Comparison of ENCODE assay signal across 19 cellular contexts in genomic region chr2:150587547-150588209, GRCh38.
A peak's percentile ranks its signal among the peaks of the same experiment; 100 is the strongest.
DNase-seq lines count a peak whose midpoint lies in the region; ATAC-seq, FAIRE-seq and TF ChIP-seq lines count a peak whose summit lies in the region.
"Had no signal": no experiment of that assay in that cellular context is flagged by ENCODE, and none has a peak within 500 bp of the region (broad histone marks: within the 10 kb centered on the region; RNA-seq: fewer than 3 reads in every experiment).

No MANE protein-coding gene starts in this region.

- no peak for TF ChIP-seq EP300 in A549 (IDR thresholded peaks at IDR 0.05)

- H4K91ac ChIP-seq in mesenchymal stem cell (ENCODE audit: low read length) = no peak overlapping the region

- H3K23ac ChIP-seq in mesenchymal stem cell (ENCODE audit: low read length in 2 of 2) = no peak overlapping the region

- peak overlapping the region; percentile 79 for H3K4me3 Mint-ChIP-seq in HFFc6
- H3K4me3 Mint-ChIP-seq: activated T-helper 17 cell treated with anti-CD3 and anti-CD28 coated beads, Interleukin-2, amount 50 U/mL, for 72 hours had no signal

- no peaks in the 10 kb centered on the region; the same call in 1 of the 2 replicates for H3K9me3 Mint-ChIP-seq in HFFc6
- H3K9me3 Mint-ChIP-seq: activated T-helper 17 cell treated with anti-CD3 and anti-CD28 coated beads, Interleukin-2, amount 50 U/mL, for 72 hours had no signal

- H3K18ac ChIP-seq in mesenchymal stem cell (ENCODE audit: low read depth in 1 of 2, low read length in 2 of 2) = peak overlapping the region; percentile 54 to 57

- H2BK12ac ChIP-seq in mesenchymal stem cell (ENCODE audit: low read length in 2 of 2) = peak overlapping the region; percentile 39 to 48

- no peak overlapping the region for H3K14ac ChIP-seq in mesenchymal stem cell (ENCODE audit: low read length in 2 of 2)

- no peak for DNase-seq in A549 (ENCODE audit: low read depth in 1 of 2, low spot score in 1 of 2)
- peak; percentile 49 for DNase-seq in HFFc6
- DNase-seq in cardiac fibroblast (ENCODE audit: low read depth in 2 of 2) = peak; percentile 57 to 70
- DNase-seq in mesenchymal stem cell = peak; percentile 33
- DNase-seq in GM10248 (ENCODE audit: extremely low spot score) = no peak
- no peak for DNase-seq in amniotic stem cell (lab: John Stamatoyannopoulos, UW)
- DNase-seq in mesenteric fat pad (ENCODE audit: low spot score) = no peak
- no peak for DNase-seq in NCI-H2107 (lab: John Stamatoyannopoulos, UW)
- DNase-seq: effector CD8-positive, alpha-beta T cell; glutamatergic neuron; GOT3; left cardiac atrium; NCI-H1092 treated with DMSO at 0.1 percent for 48 hours; NCI-H526 treated with DMSO at 0.1 percent for 48 hours; occipital lobe; RPMI8226 had no signal

- POLR2A ChIA-PET in A549 (lab: Yijun Ruan, JAX) = interaction anchor here (1.4 kb wide), 1 partner anchor 14 kb away, joined by 10 read pairs; no protein-coding TSS in a partner anchor
- POLR2A ChIA-PET in GM10248 (lab: Yijun Ruan, JAX) = no interaction called here

- H3K36me3 ChIP-seq in mesenchymal stem cell (ENCODE audit: control insufficient read depth in 1 of 2, insufficient read depth in 2 of 2, low read depth in 1 of 2, low read length in 2 of 2) = no peaks in the 10 kb centered on the region
- H3K36me3 ChIP-seq: thoracic aorta had no signal

- no peak for TF ChIP-seq RAD21 in A549 (conservative IDR thresholded peaks at IDR 0.05 in 1 of 2, IDR thresholded peaks at IDR 0.05 in 1 of 2)

- H2BK5ac ChIP-seq in mesenchymal stem cell (ENCODE audit: low read depth, low read length, poor library complexity, severe bottlenecking) = no peak overlapping the region

- peak overlapping the region; percentile 34 for H2BK120ac ChIP-seq in mesenchymal stem cell (ENCODE audit: low read depth, low read length)

- 71% methylated on average over 7 of the region's 7 CpGs for WGBS in A549 (ENCODE audit: missing lambda C conversion rate)
- 45% methylated on average over 5 of the region's 7 CpGs for WGBS in mesenchymal stem cell

- no peak overlapping the region for H3K4me3 ChIP-seq in A549
- no peak overlapping the region for H3K4me3 ChIP-seq in cardiac fibroblast (replicated peaks in 1 of 2; ENCODE audit: low read depth in 2 of 2, low read length in 2 of 2)
- H3K4me3 ChIP-seq in mesenchymal stem cell (ENCODE audit: insufficient read depth in 1 of 2, low read depth in 1 of 2, low read length in 2 of 2) = peak overlapping the region in 1 of 2 experiments; percentile 52
- H3K4me3 ChIP-seq: thoracic aorta had no signal

- H2BK15ac ChIP-seq in mesenchymal stem cell (ENCODE audit: low read depth, poor library complexity, severe bottlenecking) = peak overlapping the region; percentile 69

- no peak overlapping the region for H2AK5ac ChIP-seq in mesenchymal stem cell (ENCODE audit: low read length, severe bottlenecking)

- H3K4me2 ChIP-seq in A549 (peak overlapping the region; percentile 65), mesenchymal stem cell (ENCODE audit: low read length, poor library complexity, severe bottlenecking) (no peak overlapping the region)

- TF ChIP-seq POLR2A in A549 (IDR thresholded peaks at IDR 0.05; ENCODE audit: low read length) = no peak

- H3K27ac ChIP-seq in A549 = peak overlapping the region; percentile 75 to 83
- H3K27ac ChIP-seq in mesenchymal stem cell (ENCODE audit: low read length, poor library complexity, severe bottlenecking) = no peak overlapping the region
- H3K27ac ChIP-seq: thoracic aorta had no signal

- peak overlapping the region; percentile 96 for H3K27ac Mint-ChIP-seq in HFFc6
- H3K27ac Mint-ChIP-seq: activated T-helper 17 cell treated with anti-CD3 and anti-CD28 coated beads, Interleukin-2, amount 50 U/mL, for 72 hours had no signal

- peak in 1 of 2 experiments; percentile 21; a peak in 1 of 6 replicates for ATAC-seq in A549
- ATAC-seq: activated T-helper 17 cell treated with anti-CD3 and anti-CD28 coated beads, Interleukin-2, amount 50 U/mL, for 72 hours had no signal

- no peaks in the 10 kb centered on the region for H3K9me3 ChIP-seq in A549
- H3K9me3 ChIP-seq in mesenchymal stem cell (ENCODE audit: control insufficient read depth, low read length) = no peaks in the 10 kb centered on the region
- H3K9me3 ChIP-seq: thoracic aorta had no signal

- no peak overlapping the region for H2AFZ ChIP-seq in mesenchymal stem cell (ENCODE audit: low read depth, low read length)

- no peak overlapping the region for H4K8ac ChIP-seq in mesenchymal stem cell (ENCODE audit: low read length)

- FAIRE-seq in A549 (lab: Jason Lieb, UNC) = no peak
- FAIRE-seq: GM12891 had no signal

- peak overlapping the region; percentile 91 for H3K9ac ChIP-seq in mesenchymal stem cell (ENCODE audit: low read length)

- no peaks in the 10 kb centered on the region; the same call in 1 of the 2 replicates for H3K27me3 Mint-ChIP-seq in HFFc6 (ENCODE audit: insufficient read depth)
- H3K27me3 Mint-ChIP-seq: activated T-helper 17 cell treated with anti-CD3 and anti-CD28 coated beads, Interleukin-2, amount 50 U/mL, for 72 hours had no signal

- H3K4me1 ChIP-seq in A549 = peaks cover 48% of the 10 kb centered on the region
- H3K4me1 ChIP-seq in mesenchymal stem cell (ENCODE audit: control insufficient read depth, insufficient read depth, low read depth, low read length) = peaks cover 3% of the 10 kb centered on the region

- H3K4me1 Mint-ChIP-seq in HFFc6 (ENCODE audit: low read depth) = peaks cover 93% of the 10 kb centered on the region
- H3K4me1 Mint-ChIP-seq: activated T-helper 17 cell treated with anti-CD3 and anti-CD28 coated beads, Interleukin-2, amount 50 U/mL, for 72 hours had no signal

- peak overlapping the region in 1 of 2 experiments; percentile 50 for H3K4ac ChIP-seq in mesenchymal stem cell (ENCODE audit: low read depth in 1 of 2, low read length in 2 of 2)

- TF ChIP-seq CTCF in A549 (IDR thresholded peaks at IDR 0.05) (no peak), HFFc6 (IDR thresholded peaks at IDR 0.05) (peak; percentile 18; the same call in 1 of the 2 replicates), cardiac fibroblast (IDR thresholded peaks at IDR 0.05; ENCODE audit: low read depth, low read length) (no peak), GM10248 (IDR thresholded peaks at IDR 0.05; ENCODE audit: control extremely low read depth, extremely low read depth, low read depth, missing control alignments) (no peak)

- peaks cover 14% of the 10 kb centered on the region; the same call in 1 of the 2 replicates for H3K36me3 Mint-ChIP-seq in HFFc6 (ENCODE audit: low read depth)

- H3K79me1 ChIP-seq in mesenchymal stem cell (replicated peaks; ENCODE audit: low read length, poor library complexity, severe bottlenecking) = no peaks in the 10 kb centered on the region

- CTCF ChIA-PET in A549 (lab: Yijun Ruan, JAX) (interaction anchor here (0.9 to 1.5 kb wide), 3 partner anchors 13 to 91 kb away, joined by 3 to 6 read pairs (median 4); no protein-coding TSS in a partner anchor), GM10248 (lab: Yijun Ruan, JAX) (interaction anchor here (1.0 kb wide), 1 partner anchor 13 kb away, joined by 3 read pairs; no protein-coding TSS in a partner anchor)

- no peaks in the 10 kb centered on the region for H3K27me3 ChIP-seq in mesenchymal stem cell (ENCODE audit: control insufficient read depth in 1 of 2, insufficient read depth in 1 of 2, low read length in 2 of 2)

TF ChIP-seq in A549, 52 proteins besides CTCF, POLR2A, EP300 and RAD21:
- no peak for TF ChIP-seq TFCP2L1 (CRISPR knock-in tag; IDR thresholded peaks at IDR 0.05)
- TF ChIP-seq EHF (CRISPR knock-in tag; IDR thresholded peaks at IDR 0.05) = no peak
- no peak for TF ChIP-seq MYC (IDR thresholded peaks at IDR 0.05; ENCODE audit: borderline replicate concordance, low read length)
- no peak for TF ChIP-seq NR3C1 (IDR thresholded peaks at IDR 0.05)
- no peak for TF ChIP-seq ZNF302 (CRISPR knock-in tag; IDR thresholded peaks at IDR 0.05)
- TF ChIP-seq ZC3H11A (IDR thresholded peaks at IDR 0.05) = no peak
- no peak for TF ChIP-seq HOXA7 (CRISPR knock-in tag; IDR thresholded peaks at IDR 0.05)
- TF ChIP-seq BCL3 (IDR thresholded peaks at IDR 0.05) = no peak
- no peak for TF ChIP-seq GATA3 (IDR thresholded peaks at IDR 0.05; ENCODE audit: borderline replicate concordance)
- TF ChIP-seq CEBPB (IDR thresholded peaks at IDR 0.05) = no peak
- TF ChIP-seq FOXS1 (CRISPR knock-in tag; IDR thresholded peaks at IDR 0.05) = no peak
- TF ChIP-seq RNF2 (IDR thresholded peaks at IDR 0.05; ENCODE audit: borderline replicate concordance, low read depth) = no peak
- no peak for TF ChIP-seq PBX3 (IDR thresholded peaks at IDR 0.05)
- TF ChIP-seq CHD2 (IDR thresholded peaks at IDR 0.05; ENCODE audit: low read length, partially characterized antibody) = no peak
- TF ChIP-seq BHLHE40 (IDR thresholded peaks at IDR 0.05; ENCODE audit: low read depth, low read length) = no peak
- no peak for TF ChIP-seq FOSB (CRISPR knock-in tag; IDR thresholded peaks at IDR 0.05)

Comparison
In these comparisons a context has a peak if more than half of its experiments do, and no peak if none do; other contexts are left out.
1. DNase-seq: peak in HFFc6 (single experiment), cardiac fibroblast (2 of 2) and mesenchymal stem cell (single experiment); none in A549 (0 of 2), GM10248 (single experiment), amniotic stem cell (single experiment), mesenteric fat pad (single experiment) and NCI-H2107 (single experiment).